In the genomic region with DNA sequence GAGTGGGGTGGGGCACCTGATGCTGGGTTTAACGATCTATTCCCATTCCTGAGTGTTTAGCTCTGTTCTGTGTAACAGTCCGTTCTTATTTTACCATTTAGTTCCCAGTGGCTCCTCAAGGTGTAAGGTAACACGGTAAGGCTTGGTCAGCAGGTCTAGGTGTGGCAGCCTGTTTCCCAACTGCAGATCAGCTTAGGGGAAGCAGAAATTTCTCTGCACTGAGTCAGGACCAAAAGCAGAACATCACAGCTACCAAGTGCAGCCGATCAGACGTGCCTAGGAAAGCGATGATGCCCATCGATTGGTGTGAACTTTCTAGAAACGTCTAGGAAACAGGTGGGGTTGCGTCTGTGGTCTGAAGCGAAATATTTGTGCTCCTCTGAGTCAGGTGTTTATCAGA, we compare ENCODE assay signal across 20 cellular contexts.
"Had no signal": no experiment of that assay in that cellular context is flagged by ENCODE, and none has a peak within 500 bp of the region (broad histone marks: within the 10 kb centered on the region; RNA-seq: fewer than 3 reads in every experiment).

No MANE protein-coding gene starts in this region.

- H3K27ac ChIP-seq: right atrium auricular region, skin epidermis, upper lobe of left lung had no signal

- H3K36me3 Mint-ChIP-seq: activated naive CD8-positive, alpha-beta T cell treated with anti-CD3 and anti-CD28 coated beads for 36 hours; brain had no signal

- DNase-seq: activated CD4-positive, alpha-beta T cell treated with anti-CD3 and anti-CD28 coated beads, Interleukin-2, amount 10 ng/mL, durations not matched to agents 24 days and 14 days; activated CD4-positive, CD25-positive, alpha-beta regulatory T cell; activated CD8-positive, alpha-beta memory T cell treated with anti-CD3 and anti-CD28 coated beads, Interleukin-2, amount 50 U/mL, for 48 hours; activated gamma-delta T cell treated with Interleukin-2 at 50 U/mL for 16 hours; activated naive CD8-positive, alpha-beta T cell treated with anti-CD3 and anti-CD28 coated beads for 36 hours; activated T-cell treated with anti-CD3 and anti-CD28 coated beads, Interleukin-2, amount 50 U/mL, for 72 hours; amygdala; effector memory CD8-positive, alpha-beta T cell; erythroblast; kidney; nephron progenitor cell; occipital lobe; stimulated activated CD4-positive, alpha-beta T cell treated with anti-CD3 and anti-CD28 coated beads, Interleukin-4, amount 100 ng/mL, for 24 hours; stimulated activated naive CD4-positive, alpha-beta T cell; upper lobe of left lung had no signal

- H3K9me3 ChIP-seq: right atrium auricular region, upper lobe of left lung had no signal

- H3K4me3 ChIP-seq: right atrium auricular region, skin epidermis, upper lobe of left lung had no signal

- H3K4me1 Mint-ChIP-seq: activated CD4-positive, alpha-beta T cell treated with anti-CD3 and anti-CD28 coated beads, Interleukin-2, amount 10 ng/mL, durations not matched to agents 24 days and 14 days; activated naive CD8-positive, alpha-beta T cell treated with anti-CD3 and anti-CD28 coated beads for 36 hours; nephron progenitor cell had no signal

- H3K27me3 ChIP-seq: right atrium auricular region, upper lobe of left lung had no signal

- H3K4me3 Mint-ChIP-seq: activated CD4-positive, alpha-beta T cell treated with anti-CD3 and anti-CD28 coated beads, Interleukin-2, amount 10 ng/mL, durations not matched to agents 24 days and 14 days; activated naive CD8-positive, alpha-beta T cell treated with anti-CD3 and anti-CD28 coated beads for 36 hours; activated T-cell treated with anti-CD3 and anti-CD28 coated beads, Interleukin-2, amount 50 U/mL, for 72 hours; brain; dendritic cell treated with granulocyte-macrophage colony-stimulating factor and Interleukin-4, amounts not matched to agents 40 ng/mL and 50 ng/mL, for 4 days; effector memory CD8-positive, alpha-beta T cell; nephron progenitor cell; T-helper 2 cell treated with Interferon-gamma antibody and Interleukin-4, amounts not matched to agents 5 μg/mL and 100 μg/mL, for 36 hours had no signal

- H3K36me3 ChIP-seq: right atrium auricular region, upper lobe of left lung had no signal

- H3K4me1 ChIP-seq: right atrium auricular region, upper lobe of left lung had no signal

- ATAC-seq: activated T-cell treated with anti-CD3 and anti-CD28 coated beads, Interleukin-2, amount 50 U/mL, for 72 hours; effector memory CD8-positive, alpha-beta T cell had no signal

- H3K27ac Mint-ChIP-seq: activated CD4-positive, alpha-beta T cell treated with anti-CD3 and anti-CD28 coated beads, Interleukin-2, amount 10 ng/mL, durations not matched to agents 24 days and 14 days; activated naive CD8-positive, alpha-beta T cell treated with anti-CD3 and anti-CD28 coated beads for 36 hours; activated T-cell treated with anti-CD3 and anti-CD28 coated beads, Interleukin-2, amount 50 U/mL, for 72 hours; dendritic cell treated with granulocyte-macrophage colony-stimulating factor and Interleukin-4, amounts not matched to agents 40 ng/mL and 50 ng/mL, for 4 days; effector memory CD8-positive, alpha-beta T cell; nephron progenitor cell; T-helper 2 cell treated with Interferon-gamma antibody and Interleukin-4, amounts not matched to agents 5 μg/mL and 100 μg/mL, for 36 hours had no signal

- H3K9me3 Mint-ChIP-seq: activated naive CD8-positive, alpha-beta T cell treated with anti-CD3 and anti-CD28 coated beads for 36 hours; activated T-cell treated with anti-CD3 and anti-CD28 coated beads, Interleukin-2, amount 50 U/mL, for 72 hours; dendritic cell treated with granulocyte-macrophage colony-stimulating factor and Interleukin-4, amounts not matched to agents 40 ng/mL and 50 ng/mL, for 4 days; effector memory CD8-positive, alpha-beta T cell; nephron progenitor cell; T-helper 2 cell treated with Interferon-gamma antibody and Interleukin-4, amounts not matched to agents 5 μg/mL and 100 μg/mL, for 36 hours had no signal

- H3K27me3 Mint-ChIP-seq: activated CD4-positive, alpha-beta T cell treated with anti-CD3 and anti-CD28 coated beads, Interleukin-2, amount 10 ng/mL, durations not matched to agents 24 days and 14 days had no signal
